Comparison of ENCODE assay signal across 1 cellular context in genomic region chr1:11037740-11038182, GRCh38.
TF ChIP-seq lines count a peak whose summit lies in the region.

No MANE protein-coding gene starts in this region.

TF ChIP-seq in WTC11, 78 proteins besides CTCF, POLR2A, EP300 and RAD21 (continued from another document):
- TF ChIP-seq AFF4 (CRISPR knock-in tag; IDR thresholded peaks at IDR 0.05; ENCODE audit: borderline replicate concordance) = no peak
- TF ChIP-seq OVOL2 (CRISPR knock-in tag; IDR thresholded peaks at IDR 0.05; ENCODE audit: borderline replicate concordance) = no peak
- no peak for TF ChIP-seq TEAD1 (CRISPR knock-in tag; IDR thresholded peaks at IDR 0.05)
